In genomic region chr2:37501121-37501520, GRCh38 we compare ENCODE assay signal across 17 cellular contexts.
A peak's percentile ranks its signal among the peaks of the same experiment; 100 is the strongest.
DNase-seq lines count a peak whose midpoint lies in the region; FAIRE-seq and TF ChIP-seq lines count a peak whose summit lies in the region.
"Had no signal": no experiment of that assay in that cellular context is flagged by ENCODE, and none has a peak within 500 bp of the region (broad histone marks: within the 10 kb centered on the region; RNA-seq: fewer than 3 reads in every experiment).

No MANE protein-coding gene starts in this region.

- no peaks in the 10 kb centered on the region for H3K79me1 ChIP-seq in mesendoderm (ENCODE audit: low read length)

- H3K36me3 ChIP-seq in mesendoderm (ENCODE audit: control insufficient read depth, insufficient read depth, low read length): no peaks in the 10 kb centered on the region
- H3K36me3 ChIP-seq: BE2C had no signal

- no peak overlapping the region for H3K18ac ChIP-seq in mesendoderm (ENCODE audit: low read length)

- FAIRE-seq in HTR-8/SVneo (lab: Jason Lieb, UNC): no peak
- FAIRE-seq: D721Med had no signal

- H4K5ac ChIP-seq in mesendoderm (ENCODE audit: low read length): peak overlapping the region; percentile 61

- WGBS in mesendoderm (ENCODE audit: extremely low coverage, insufficient coverage, low lambda C conversion rate): no CpG with 5 or more reads among the region's 2 CpGs

- H3K56ac ChIP-seq in mesendoderm (ENCODE audit: low read length): no peak overlapping the region

- CTCF ChIA-PET in GM10248 (lab: Yijun Ruan, JAX): interaction anchor here (1.0 to 2.2 kb wide), 5 partner anchors 12 to 36 kb away, joined by 3 to 5 read pairs (median 3); no protein-coding TSS in a partner anchor

- no peak overlapping the region for H3K9ac ChIP-seq in mesendoderm (ENCODE audit: low read length)

- H3K23ac ChIP-seq in mesendoderm (ENCODE audit: low read length): no peak overlapping the region

- H3K79me2 ChIP-seq in mesendoderm (ENCODE audit: control insufficient read depth, insufficient read depth, low read length): no peaks in the 10 kb centered on the region

- no peak overlapping the region for H2AK5ac ChIP-seq in mesendoderm (ENCODE audit: low read length)

- no peak overlapping the region for H3K27ac ChIP-seq in mesendoderm (ENCODE audit: low read depth, low read length)
- H3K27ac ChIP-seq: C4-2B, HL-60 had no signal

- H2BK120ac ChIP-seq in mesendoderm (ENCODE audit: low read depth, low read length): no peak overlapping the region

- H2BK5ac ChIP-seq in mesendoderm (ENCODE audit: low read length): no peak overlapping the region

- peak; percentile 15 for DNase-seq in NCI-H510A treated with DMSO at 0.1 percent for 48 hours (lab: John Stamatoyannopoulos, UW)
- DNase-seq in NCI-H510A (lab: John Stamatoyannopoulos, UW): no peak
- peak; percentile 77 for DNase-seq in NCI-H187 treated with DMSO at 0.1 percent for 48 hours (lab: John Stamatoyannopoulos, UW)
- DNase-seq in NCI-H774 (lab: John Stamatoyannopoulos, UW): peak; percentile 12
- no peak for DNase-seq in mesendoderm
- DNase-seq in HTR-8/SVneo (ENCODE audit: insufficient read length, low spot score): no peak
- no peak for DNase-seq in mesenteric fat pad (ENCODE audit: low spot score)
- DNase-seq in GM10248 (ENCODE audit: extremely low spot score): no peak
- DNase-seq: ACHN; BE2C; CD4-positive, alpha-beta memory T cell; DMS153; GF-D8; H7 had no signal

- no peak overlapping the region for H3K4me3 ChIP-seq in mesendoderm (ENCODE audit: low read length)

- H2BK15ac ChIP-seq in mesendoderm (replicated peaks; ENCODE audit: low read depth): no peak overlapping the region

- no peaks in the 10 kb centered on the region for H3K27me3 ChIP-seq in mesendoderm (ENCODE audit: insufficient read depth, low read length, poor library complexity)
- H3K27me3 ChIP-seq: BE2C had no signal

- no peak for TF ChIP-seq CTCF in GM10248 (IDR thresholded peaks at IDR 0.05; ENCODE audit: control extremely low read depth, extremely low read depth, low read depth, missing control alignments)

- H3K4me1 ChIP-seq in mesendoderm (ENCODE audit: control insufficient read depth, low read depth, low read length): no peaks in the 10 kb centered on the region

- no peak overlapping the region for H3K4me2 ChIP-seq in mesendoderm (ENCODE audit: low read length)

- POLR2A ChIA-PET in GM10248 (lab: Yijun Ruan, JAX): no interaction called here

- H4K8ac ChIP-seq in mesendoderm (ENCODE audit: low read depth, low read length): no peak overlapping the region

- no peak overlapping the region for H3K4ac ChIP-seq in mesendoderm (ENCODE audit: low read depth, low read length)

Comparison
In these comparisons a context has a peak if more than half of its experiments do, and no peak if none do; other contexts are left out.
1. DNase-seq: peak in NCI-H510A treated with DMSO at 0.1 percent for 48 hours (single experiment), NCI-H187 treated with DMSO at 0.1 percent for 48 hours (single experiment) and NCI-H774 (single experiment); none in NCI-H510A (single experiment), mesendoderm (single experiment), HTR-8/SVneo (single experiment), mesenteric fat pad (single experiment) and GM10248 (single experiment).